Comparison of ENCODE assay signal across 1 cellular context in genomic region chr13:110811751-110812110, GRCh38.
TF ChIP-seq lines count a peak whose summit lies in the region.

No MANE protein-coding gene starts in this region.

TF ChIP-seq in WTC11, 78 proteins besides CTCF, POLR2A, EP300 and RAD21 (continued from another document):
- TF ChIP-seq ERG (CRISPR knock-in tag; IDR thresholded peaks at IDR 0.05) (no peak), CBFB (CRISPR knock-in tag; IDR thresholded peaks at IDR 0.05; ENCODE audit: low read depth) (no peak), E2F1 (CRISPR knock-in tag; IDR thresholded peaks at IDR 0.05) (no peak), PREB (CRISPR knock-in tag; IDR thresholded peaks at IDR 0.05; ENCODE audit: borderline replicate concordance) (no peak), ZNF263 (CRISPR knock-in tag; IDR thresholded peaks at IDR 0.05; ENCODE audit: low read depth) (no peak), AFF4 (CRISPR knock-in tag; IDR thresholded peaks at IDR 0.05; ENCODE audit: borderline replicate concordance) (no peak), NFYB (CRISPR knock-in tag; conservative IDR thresholded peaks at IDR 0.05; ENCODE audit: low read depth) (no peak), OVOL2 (CRISPR knock-in tag; IDR thresholded peaks at IDR 0.05; ENCODE audit: borderline replicate concordance) (no peak), FOXP4 (CRISPR knock-in tag; IDR thresholded peaks at IDR 0.05) (no peak), GTF2I (CRISPR knock-in tag; conservative IDR thresholded peaks at IDR 0.05) (no peak), MYBL2 (CRISPR knock-in tag; IDR thresholded peaks at IDR 0.05) (no peak), ZNF423 (CRISPR knock-in tag; IDR thresholded peaks at IDR 0.05) (no peak), USF2 (CRISPR knock-in tag; IDR thresholded peaks at IDR 0.05) (no peak), MLX (CRISPR knock-in tag; IDR thresholded peaks at IDR 0.05) (no peak), FOXP1 (CRISPR knock-in tag; IDR thresholded peaks at IDR 0.05; ENCODE audit: borderline replicate concordance) (no peak), MXD4 (CRISPR knock-in tag; IDR thresholded peaks at IDR 0.05; ENCODE audit: borderline replicate concordance) (no peak)
